ENCODE assay signal across 8 cellular contexts in genomic region chr1:205319081-205320018, GRCh38. TPM values are rescaled to one million over a fixed set of nuclear protein-coding genes. Genes with fewer than 3 reads are reported as not detected.
DNase-seq lines count a peak whose midpoint lies in the region; ATAC-seq and TF ChIP-seq lines count a peak whose summit lies in the region.

No MANE protein-coding gene starts in this region.

- peaks cover 58% of the 10 kb centered on the region for H3K4me1 ChIP-seq in CD8-positive, alpha-beta T cell (ENCODE audit: insufficient read depth, low read length)
- peaks cover 53 to 60% of the 10 kb centered on the region in 2 donors for H3K4me1 ChIP-seq in mucosa of rectum (ENCODE audit: control insufficient read depth in 2 of 2, insufficient read depth in 2 of 2, low read length in 2 of 2)
- no peaks in the 10 kb centered on the region for H3K4me1 ChIP-seq in aorta (ENCODE audit: control insufficient read depth in 1 of 2, insufficient read depth in 2 of 2, low read length in 2 of 2)

- H3K9me3 ChIP-seq in CD8-positive, alpha-beta T cell (ENCODE audit: low read length), result no peaks in the 10 kb centered on the region
- H3K9me3 ChIP-seq in SU-DHL-6 (ENCODE audit: insufficient read depth, low read length), result no peaks in the 10 kb centered on the region
- no peaks in the 10 kb centered on the region for H3K9me3 ChIP-seq in mucosa of rectum (ENCODE audit: control insufficient read depth in 2 of 2, low read length in 2 of 2)
- H3K9me3 ChIP-seq in aorta (ENCODE audit: control insufficient read depth, low read length), result no peaks in the 10 kb centered on the region

- CTCF ChIA-PET in CD8-positive, alpha-beta T cell (lab: Charles Lee), result interaction anchor here (0.7 to 34.6 kb wide), 8 partner anchors 15 to 209 kb away, joined by 3 to 1393 read pairs (median 10); no protein-coding TSS in a partner anchor

- H3F3A ChIP-seq in SU-DHL-6 (ENCODE audit: insufficient read depth), result peaks cover 9% of the 10 kb centered on the region; the same call in 1 of the 2 replicates

- POLR2A ChIA-PET in CD8-positive, alpha-beta T cell (lab: Charles Lee), result interaction anchor here (0.9 to 12.3 kb wide), 8 partner anchors 12 to 91 kb away, joined by 3 to 161 read pairs (median 6); partner anchors contain the start of gene TMCC2

- peak in 4 of 7 experiments; percentile 26 to 63 (median 42) for DNase-seq in CD8-positive, alpha-beta T cell
- DNase-seq in LNCaP clone FGC (ENCODE audit: low read depth) (peak; percentile 97), aorta (peak in 1 of 2 donors; percentile 73), germinal center (ENCODE audit: low spot score) (no peak)
- peak in 2 of 3 experiments; percentile 13 to 23 for DNase-seq in effector memory CD8-positive, alpha-beta T cell

- TF ChIP-seq CTCF in CD8-positive, alpha-beta T cell (IDR thresholded peaks at IDR 0.05), result no peak
- TF ChIP-seq CTCF in LNCaP clone FGC (IDR thresholded peaks at IDR 0.05; ENCODE audit: control insufficient read depth, extremely low read depth, insufficient read depth) (no peak), SU-DHL-6 (IDR thresholded peaks at IDR 0.05; ENCODE audit: insufficient read depth, low read length, poor library complexity, severe bottlenecking) (no peak)

- H3K9me2 ChIP-seq in SU-DHL-6 (replicated peaks; ENCODE audit: insufficient read depth, low read length), result no peaks in the 10 kb centered on the region

- no peaks in the 10 kb centered on the region for H3K9me3 Mint-ChIP-seq in CD8-positive, alpha-beta T cell
- H3K9me3 Mint-ChIP-seq in effector memory CD8-positive, alpha-beta T cell, result no peaks in the 10 kb centered on the region

- no peaks in the 10 kb centered on the region for H3K36me3 ChIP-seq in CD8-positive, alpha-beta T cell (ENCODE audit: insufficient read depth, low read length)
- H3K36me3 ChIP-seq in SU-DHL-6 (ENCODE audit: low read length) (no peaks in the 10 kb centered on the region), mucosa of rectum (ENCODE audit: control insufficient read depth in 2 of 2, insufficient read depth in 2 of 2, low read length in 2 of 2) (no peaks in the 10 kb centered on the region), aorta (ENCODE audit: control insufficient read depth in 1 of 2, insufficient read depth in 2 of 2, low read length in 1 of 2) (no peaks in the 10 kb centered on the region)

- peak overlapping the region; percentile 34 for H3K27ac ChIP-seq in CD8-positive, alpha-beta T cell (ENCODE audit: low read depth, low read length)
- H3K27ac ChIP-seq in SU-DHL-6 (ENCODE audit: low read depth, low read length), result 0 out of 2 replicates have a peak overlapping the region, but pooled peaks have one; percentile 0
- peak overlapping the region; percentile 85 to 93 for H3K27ac ChIP-seq in mucosa of rectum (ENCODE audit: low read depth in 2 of 2, low read length in 2 of 2)
- H3K27ac ChIP-seq in aorta (ENCODE audit: low read depth in 1 of 2, low read length in 2 of 2), result no peak overlapping the region

- ATAC-seq in CD8-positive, alpha-beta T cell, result peak; percentile 20
- peak; percentile 46 for ATAC-seq in effector memory CD8-positive, alpha-beta T cell (replicated peaks)
- ATAC-seq in aorta (ENCODE audit: low FRiP score) (peak; percentile 45), GM19467 (IDR thresholded peaks at IDR 0.05; ENCODE audit: unreplicated experiment) (no peak)

- peak overlapping the region; percentile 73 for H3K4me3 ChIP-seq in CD8-positive, alpha-beta T cell (ENCODE audit: low read depth, low read length)
- H3K4me3 ChIP-seq in LNCaP clone FGC (ENCODE audit: low read depth, low read length) (peak overlapping the region; percentile 84), SU-DHL-6 (ENCODE audit: insufficient read depth, low read length, poor library complexity, severe bottlenecking) (peak overlapping the region; percentile 25), mucosa of rectum (ENCODE audit: low read length in 2 of 2) (peak overlapping the region; percentile 68 to 99), aorta (ENCODE audit: low read length in 2 of 2) (no peak overlapping the region)

- H3K27me3 Mint-ChIP-seq in CD8-positive, alpha-beta T cell (ENCODE audit: low read depth), result no peaks in the 10 kb centered on the region
- H3K27me3 Mint-ChIP-seq in effector memory CD8-positive, alpha-beta T cell, result no peaks in the 10 kb centered on the region

- peak overlapping the region; percentile 98 for H3K4me3 Mint-ChIP-seq in CD8-positive, alpha-beta T cell
- peak overlapping the region; percentile 98 to 99 for H3K4me3 Mint-ChIP-seq in effector memory CD8-positive, alpha-beta T cell

- no peak overlapping the region for H2AFZ ChIP-seq in SU-DHL-6 (ENCODE audit: low read depth, low read length, severe bottlenecking)

- H3K4me1 Mint-ChIP-seq in CD8-positive, alpha-beta T cell (ENCODE audit: low read depth), result peaks cover 77% of the 10 kb centered on the region
- peaks cover 66 to 70% of the 10 kb centered on the region in 2 donors for H3K4me1 Mint-ChIP-seq in effector memory CD8-positive, alpha-beta T cell (ENCODE audit: low read depth in 2 of 2)

- H4K20me1 ChIP-seq in SU-DHL-6 (ENCODE audit: low read depth, low read length), result no peaks in the 10 kb centered on the region

- peak overlapping the region; percentile 96 for H3K27ac Mint-ChIP-seq in CD8-positive, alpha-beta T cell
- peak overlapping the region; percentile 89 to 94 for H3K27ac Mint-ChIP-seq in effector memory CD8-positive, alpha-beta T cell

- intact Hi-C loops in CD8-positive, alpha-beta T cell (cut with DNase I, micrococcal nuclease), result loop anchor here (1.0 to 10.0 kb wide), 6 partner anchors 35 to 195 kb away; partner anchors contain the start of genes DSTYK (in 2 of the 2) and RBBP5 (in 1 of the 2)
- intact Hi-C loops in aorta (cut with DNase I), result no loop called here

- peak overlapping the region; percentile 76 for H3K4me2 ChIP-seq in SU-DHL-6 (ENCODE audit: low read depth, low read length, poor library complexity, severe bottlenecking)

- no peaks in the 10 kb centered on the region for H3K27me3 ChIP-seq in CD8-positive, alpha-beta T cell (ENCODE audit: insufficient read depth, low read length)
- H3K27me3 ChIP-seq in SU-DHL-6 (ENCODE audit: low read length) (no peaks in the 10 kb centered on the region), mucosa of rectum (ENCODE audit: control insufficient read depth in 2 of 2, insufficient read depth in 2 of 2, low read length in 2 of 2) (no peaks in the 10 kb centered on the region), aorta (ENCODE audit: control insufficient read depth in 1 of 2, insufficient read depth in 2 of 2, low read length in 1 of 2) (no peaks in the 10 kb centered on the region)

- H3K79me2 ChIP-seq in SU-DHL-6 (ENCODE audit: insufficient read depth, low read length), result peaks cover 18% of the 10 kb centered on the region; the same call in 1 of the 2 replicates

- peaks cover 36% of the 10 kb centered on the region for H3K36me3 Mint-ChIP-seq in CD8-positive, alpha-beta T cell
- peaks cover 19% of the 10 kb centered on the region for H3K36me3 Mint-ChIP-seq in effector memory CD8-positive, alpha-beta T cell (ENCODE audit: insufficient read depth)

- H3K9ac ChIP-seq in SU-DHL-6 (ENCODE audit: low read length), result 0 out of 2 replicates have a peak overlapping the region, but pooled peaks have one; percentile 4
- H3K9ac ChIP-seq in mucosa of rectum (ENCODE audit: low read depth in 1 of 2, low read length in 2 of 2), result peak overlapping the region; percentile 59 to 60

- 26 to 28% methylated on average over 6 of the region's 6 CpGs for WGBS in aorta, 2 donors

RNA-seq across cellular contexts. Expression of gene NUAK2, which starts 2.2 kb away (rescaled TPM):
- 10 to 100 TPM; 17.1 to 18.3 TPM for total RNA-seq in CD8-positive, alpha-beta T cell
- total RNA-seq in aorta, result 1 to 10 TPM; 1.7 to 2.5 TPM
- 1 to 10 TPM in 1 of 2 donors, under 1 TPM in 1; 0.49 to 3.0 TPM for polyA plus RNA-seq in aorta

RNA-seq across cellular contexts. Expression of gene KLHDC8A, which starts 37.4 kb away (rescaled TPM):
- total RNA-seq in CD8-positive, alpha-beta T cell, result not detected
- 1 to 10 TPM in 1 of 2 donors, not detected in 1; 1.2 TPM for total RNA-seq in aorta
- polyA plus RNA-seq in aorta, result not detected

Comparison
In these comparisons a context has a peak if more than half of its experiments do, and no peak if none do; other contexts are left out.
1. H3K27ac ChIP-seq: peak in CD8-positive, alpha-beta T cell (single experiment), SU-DHL-6 (single experiment) and mucosa of rectum (2 of 2); none in aorta (0 of 2).
2. H3K4me3 ChIP-seq: peak in CD8-positive, alpha-beta T cell (single experiment), LNCaP clone FGC (single experiment), SU-DHL-6 (single experiment) and mucosa of rectum (2 of 2); none in aorta (0 of 2).
3. RNA of gene NUAK2, which starts 2.2 kb away (total RNA-seq): 17.1 to 18.3 TPM in CD8-positive, alpha-beta T cell; 1.7 to 2.5 TPM in aorta; every median in the first group is over 4 times any median in the second.
4. intact Hi-C loops: an anchor here in CD8-positive, alpha-beta T cell (1.0 to 10.0 kb wide); none called in aorta.